In genomic region chr11:94926271-94926625, GRCh38 we compare ENCODE assay signal across 11 cellular contexts. TPM values are rescaled to one million over a fixed set of nuclear protein-coding genes. Genes with fewer than 3 reads are reported as not detected.
DNase-seq lines count a peak whose midpoint lies in the region; ATAC-seq and TF ChIP-seq lines count a peak whose summit lies in the region.
"Had no signal": no experiment of that assay in that cellular context is flagged by ENCODE, and none has a peak within 500 bp of the region (broad histone marks: within the 10 kb centered on the region; RNA-seq: fewer than 3 reads in every experiment).

No MANE protein-coding gene starts in this region.

- peaks cover 0 to 3% of the 10 kb centered on the region in 2 donors for H3K27me3 Mint-ChIP-seq in CD4-positive, alpha-beta memory T cell
- no peaks in the 10 kb centered on the region for H3K27me3 Mint-ChIP-seq in activated T-cell treated with anti-CD3 and anti-CD28 coated beads, Interleukin-2, amount 50 U/mL, for 24 hours

- TF ChIP-seq POLR2A in esophagus squamous epithelium (IDR thresholded peaks at IDR 0.05) (no peak), prostate gland (IDR thresholded peaks at IDR 0.05) (no peak)

- peaks cover 50% of the 10 kb centered on the region for H3K4me1 ChIP-seq in CD4-positive, alpha-beta memory T cell (ENCODE audit: insufficient read depth, low read length)
- H3K4me1 ChIP-seq in esophagus squamous epithelium (peaks cover 4 to 49% (median 34%) of the 10 kb centered on the region in 3 donors), prostate gland (replicated peaks) (peaks cover 3% of the 10 kb centered on the region)

- H3K9me3 ChIP-seq in CD4-positive, alpha-beta memory T cell (ENCODE audit: control insufficient read depth in 1 of 2, low read length in 2 of 2), result no peaks in the 10 kb centered on the region
- H3K9me3 ChIP-seq in esophagus squamous epithelium (no peaks in the 10 kb centered on the region), prostate gland (no peaks in the 10 kb centered on the region)

- peaks cover 0 to 7% of the 10 kb centered on the region in 2 donors for H3K36me3 Mint-ChIP-seq in CD4-positive, alpha-beta memory T cell
- H3K36me3 Mint-ChIP-seq in activated T-cell treated with anti-CD3 and anti-CD28 coated beads, Interleukin-2, amount 50 U/mL, for 24 hours (ENCODE audit: low read depth), result peaks cover 10% of the 10 kb centered on the region

- no peaks in the 10 kb centered on the region for H3K27me3 ChIP-seq in CD4-positive, alpha-beta memory T cell (ENCODE audit: insufficient read depth, low read length)
- H3K27me3 ChIP-seq in esophagus squamous epithelium (no peaks in the 10 kb centered on the region), prostate gland (replicated peaks; ENCODE audit: insufficient read depth) (no peaks in the 10 kb centered on the region)

- peak overlapping the region; percentile 75 to 90 (median 89) for H3K27ac Mint-ChIP-seq in CD4-positive, alpha-beta memory T cell
- H3K27ac Mint-ChIP-seq in activated T-cell treated with anti-CD3 and anti-CD28 coated beads, Interleukin-2, amount 50 U/mL, for 24 hours, result no peak overlapping the region

- CTCF ChIA-PET in CD4-positive, alpha-beta memory T cell (lab: Charles Lee; ENCODE audit: partially characterized antibody), result no interaction called here

- DNase-seq in CD4-positive, alpha-beta memory T cell, result no peak
- no peak for DNase-seq in esophagus squamous epithelium (lab: John Stamatoyannopoulos, UW)
- no peak for DNase-seq in prostate gland (ENCODE audit: low spot score)
- DNase-seq in RKO (ENCODE audit: low spot score), result no peak
- no peak for DNase-seq in activated T-cell treated with anti-CD3 and anti-CD28 coated beads, Interleukin-2, amount 50 U/mL, for 24 hours
- DNase-seq: NCI-H748 treated with DMSO at 0.1 percent for 48 hours; stimulated activated CD4-positive, alpha-beta T cell treated with anti-CD3 and anti-CD28 coated beads, Interleukin-15, amount 100 ng/mL, for 24 hours had no signal

- H3K4me1 Mint-ChIP-seq in CD4-positive, alpha-beta memory T cell, result peaks cover 35 to 67% (median 41%) of the 10 kb centered on the region in 4 donors
- peaks cover 40% of the 10 kb centered on the region for H3K4me1 Mint-ChIP-seq in activated T-cell treated with anti-CD3 and anti-CD28 coated beads, Interleukin-2, amount 50 U/mL, for 24 hours (ENCODE audit: low read depth)

- no peak for TF ChIP-seq CTCF in esophagus squamous epithelium (IDR thresholded peaks at IDR 0.05)
- no peak for TF ChIP-seq CTCF in prostate gland (IDR thresholded peaks at IDR 0.05)

- POLR2A ChIA-PET in CD4-positive, alpha-beta memory T cell (lab: Charles Lee; ENCODE audit: partially characterized antibody), result interaction anchor here (3.2 to 4.1 kb wide), 3 partner anchors 8 to 142 kb away, joined by 26 to 36 read pairs (median 30); partner anchors contain the start of genes CWC15, KDM4D and SRSF8

- ATAC-seq in HG02943 (IDR thresholded peaks at IDR 0.05; ENCODE audit: low read depth, unreplicated experiment) (peak; percentile 30), GM21423 (IDR thresholded peaks at IDR 0.05; ENCODE audit: unreplicated experiment) (no peak), GM21381 (IDR thresholded peaks at IDR 0.05; ENCODE audit: unreplicated experiment) (no peak)

- H3K9me3 Mint-ChIP-seq in CD4-positive, alpha-beta memory T cell, result peaks cover 0 to 3% (median 0%) of the 10 kb centered on the region in 8 donors
- H3K9me3 Mint-ChIP-seq in activated T-cell treated with anti-CD3 and anti-CD28 coated beads, Interleukin-2, amount 50 U/mL, for 24 hours, result peaks cover 13% of the 10 kb centered on the region

- no peaks in the 10 kb centered on the region for H3K36me3 ChIP-seq in CD4-positive, alpha-beta memory T cell (ENCODE audit: insufficient read depth, low read length)
- no peaks in the 10 kb centered on the region for H3K36me3 ChIP-seq in esophagus squamous epithelium
- no peaks in the 10 kb centered on the region for H3K36me3 ChIP-seq in prostate gland

- H3K4me3 Mint-ChIP-seq in CD4-positive, alpha-beta memory T cell, result peak overlapping the region in 4 of 8 donors; percentile 72 to 84 (median 75)
- no peak overlapping the region for H3K4me3 Mint-ChIP-seq in activated T-cell treated with anti-CD3 and anti-CD28 coated beads, Interleukin-2, amount 50 U/mL, for 24 hours

- no peak overlapping the region for H3K4me3 ChIP-seq in CD4-positive, alpha-beta memory T cell (ENCODE audit: low read length in 2 of 2)
- H3K4me3 ChIP-seq in esophagus squamous epithelium (no peak overlapping the region), prostate gland (no peak overlapping the region)

- H3K27ac ChIP-seq in CD4-positive, alpha-beta memory T cell (ENCODE audit: low read depth, low read length), result no peak overlapping the region
- H3K27ac ChIP-seq in esophagus squamous epithelium, result peak overlapping the region; percentile 15 to 91 (median 78)
- H3K27ac ChIP-seq in prostate gland, result peak overlapping the region; percentile 26 to 63
- H3K27ac ChIP-seq: KMS-11 had no signal

- intact Hi-C loops in CD4-positive, alpha-beta memory T cell (cut with micrococcal nuclease), result no loop called here
- intact Hi-C loops in esophagus squamous epithelium (cut with DNase I), result no loop called here
- intact Hi-C loops in prostate gland (cut with DNase I), result no loop called here

RNA-seq across cellular contexts. Expression of gene CWC15, which starts 47.1 kb away (rescaled TPM):
- 10 to 100 TPM; 62.7 to 69.4 TPM for total RNA-seq in CD4-positive, alpha-beta memory T cell
- 10 to 100 TPM; 64.6 to 67.8 TPM for polyA plus RNA-seq in CD4-positive, alpha-beta memory T cell
- total RNA-seq in esophagus squamous epithelium (10 to 100 TPM; 29.3 to 52.6 (median 37.6) TPM), prostate gland (10 to 100 TPM; 33.6 to 43.8 TPM)

RNA-seq across cellular contexts. Expression of gene KDM4D, which starts 47.3 kb away (rescaled TPM):
- under 1 TPM; 0.32 to 0.39 TPM for total RNA-seq in CD4-positive, alpha-beta memory T cell
- under 1 TPM; 0.21 to 0.37 TPM for polyA plus RNA-seq in CD4-positive, alpha-beta memory T cell
- total RNA-seq in esophagus squamous epithelium (under 1 TPM; 0.38 to 0.83 (median 0.44) TPM), prostate gland (1 to 10 TPM; 2.6 to 9.9 TPM)
